1 cellular context compared by ENCODE assay signal in the genomic region with DNA sequence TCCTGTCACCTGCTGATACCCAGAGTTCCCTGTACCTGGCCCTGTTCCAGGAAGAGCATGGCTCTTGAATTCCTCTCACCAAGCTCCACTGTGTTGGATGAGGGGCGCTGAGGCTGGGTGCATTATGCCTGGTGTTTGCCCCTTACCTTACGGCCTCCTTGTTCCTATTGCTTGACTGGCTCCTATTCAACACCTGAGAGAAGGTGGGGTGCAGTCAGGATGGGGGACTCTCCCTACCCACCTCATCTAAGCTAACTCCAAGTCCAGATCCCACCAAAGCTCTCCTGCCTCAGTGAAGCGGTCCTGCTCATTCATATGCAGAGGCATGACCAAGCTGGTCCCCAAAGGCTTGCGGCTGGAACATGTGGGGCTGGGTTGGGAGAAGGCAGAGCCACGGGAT.
TF ChIP-seq lines count a peak whose summit lies in the region.

No MANE protein-coding gene starts in this region.

TF ChIP-seq in K562, 482 proteins besides CTCF, POLR2A, EP300 and RAD21:
- TF ChIP-seq, protein P1, sequence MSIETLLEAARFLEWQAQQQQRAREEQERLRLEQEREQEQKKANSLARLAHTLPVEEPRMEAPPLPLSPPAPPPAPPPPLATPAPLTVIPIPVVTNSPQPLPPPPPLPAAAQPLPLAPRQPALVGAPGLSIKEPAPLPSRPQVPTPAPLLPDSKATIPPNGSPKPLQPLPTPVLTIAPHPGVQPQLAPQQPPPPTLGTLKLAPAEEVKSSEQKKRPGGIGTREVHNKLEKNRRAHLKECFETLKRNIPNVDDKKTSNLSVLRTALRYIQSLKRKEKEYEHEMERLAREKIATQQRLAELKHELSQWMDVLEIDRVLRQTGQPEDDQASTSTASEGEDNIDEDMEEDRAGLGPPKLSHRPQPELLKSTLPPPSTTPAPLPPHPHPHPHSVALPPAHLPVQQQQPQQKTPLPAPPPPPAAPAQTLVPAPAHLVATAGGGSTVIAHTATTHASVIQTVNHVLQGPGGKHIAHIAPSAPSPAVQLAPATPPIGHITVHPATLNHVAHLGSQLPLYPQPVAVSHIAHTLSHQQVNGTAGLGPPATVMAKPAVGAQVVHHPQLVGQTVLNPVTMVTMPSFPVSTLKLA (conservative IDR thresholded peaks at IDR 0.05), result no peak
- peak; percentile 42; the same call in 1 of the 2 replicates for TF ChIP-seq NFIC (IDR thresholded peaks at IDR 0.05)
